In genomic region chr9:137223078-137224040, GRCh38 we compare ENCODE assay signal across 8 cellular contexts. TPM values are rescaled to one million over a fixed set of nuclear protein-coding genes. Genes with fewer than 3 reads are reported as not detected.
A peak's percentile ranks its signal among the peaks of the same experiment; 100 is the strongest.
DNase-seq lines count a peak whose midpoint lies in the region; TF ChIP-seq lines count a peak whose summit lies in the region.

No MANE protein-coding gene starts in this region.

- H4K5ac ChIP-seq in H9 (ENCODE audit: insufficient read length, low read depth, low read length) = no peak overlapping the region

- no peak overlapping the region for H3K23ac ChIP-seq in H9 (ENCODE audit: insufficient read length, low read depth, low read length)

- H3K23me2 ChIP-seq in H9 (ENCODE audit: insufficient read length, low read depth, low read length, poor library complexity, severe bottlenecking) = peaks cover 18% of the 10 kb centered on the region

- H2BK120ac ChIP-seq in H9 (ENCODE audit: low read depth, low read length, poor library complexity, severe bottlenecking) = no peak overlapping the region

- H4K91ac ChIP-seq in H9 (ENCODE audit: insufficient read length, low read depth, low read length) = no peak overlapping the region

- H2BK12ac ChIP-seq in H9 (ENCODE audit: insufficient read length, low read depth, low read length) = no peak overlapping the region

- peak overlapping the region; percentile 75 for H3K4me2 ChIP-seq in H9 (ENCODE audit: insufficient read depth, insufficient read length, low read length)

- peaks cover 2 to 5% of the 10 kb centered on the region in 2 experiments for H3K4me1 Mint-ChIP-seq in H9
- H3K4me1 Mint-ChIP-seq in nephron progenitor cell = peaks cover 10% of the 10 kb centered on the region
- peaks cover 10% of the 10 kb centered on the region for H3K4me1 Mint-ChIP-seq in stimulated activated naive CD8-positive, alpha-beta T cell treated with anti-CD3 and anti-CD28 coated beads, Interleukin-15, Interleukin-2, amounts not matched to agents 100 ng/mL and 50 ng/mL, for 24 hours (ENCODE audit: low read depth)

- H3K36me3 Mint-ChIP-seq in H9 (ENCODE audit: insufficient read depth in 1 of 3, low read depth in 3 of 3) = 0 out of 7 replicates have a peak, but pooled peaks cover 0 to 2% (median 0%) of the 10 kb centered on the region in 3 experiments
- H3K36me3 Mint-ChIP-seq in nephron progenitor cell (ENCODE audit: low read depth) = no peaks in the 10 kb centered on the region
- no peaks in the 10 kb centered on the region for H3K36me3 Mint-ChIP-seq in stimulated activated naive CD8-positive, alpha-beta T cell treated with anti-CD3 and anti-CD28 coated beads, Interleukin-15, Interleukin-2, amounts not matched to agents 100 ng/mL and 50 ng/mL, for 24 hours (ENCODE audit: low read depth)

- H3K9me3 ChIP-seq in ES-I3 (ENCODE audit: control insufficient read depth, insufficient read depth, low read length) = no peaks in the 10 kb centered on the region
- no peaks in the 10 kb centered on the region for H3K9me3 ChIP-seq in H9 (ENCODE audit: control insufficient read depth, low read depth, low read length)

- no peak overlapping the region for H4K8ac ChIP-seq in H9 (replicated peaks; ENCODE audit: insufficient read length, low read depth, low read length)

- H3K27ac Mint-ChIP-seq in H9 = no peak overlapping the region
- no peak overlapping the region for H3K27ac Mint-ChIP-seq in nephron progenitor cell
- H3K27ac Mint-ChIP-seq in stimulated activated naive CD8-positive, alpha-beta T cell treated with anti-CD3 and anti-CD28 coated beads, Interleukin-15, Interleukin-2, amounts not matched to agents 100 ng/mL and 50 ng/mL, for 24 hours = no peak overlapping the region

- no peak overlapping the region for H2BK20ac ChIP-seq in H9 (ENCODE audit: low read depth, low read length, poor library complexity, severe bottlenecking)

- H3K18ac ChIP-seq in H9 (ENCODE audit: insufficient read length, low read depth, low read length) = peak overlapping the region; percentile 69

- WGBS in H9 (ENCODE audit: extremely low coverage, insufficient read length, low lambda C conversion rate) = no CpG with 5 or more reads among the region's 68 CpGs

- H2AFZ ChIP-seq in H9 (ENCODE audit: low read length) = no peak overlapping the region

- no peak overlapping the region for H2BK15ac ChIP-seq in H9 (ENCODE audit: low read depth, low read length)

- H2BK5ac ChIP-seq in H9 (ENCODE audit: insufficient read length, low read length) = no peak overlapping the region

- no peak overlapping the region for H3K27ac ChIP-seq in H9 (ENCODE audit: insufficient read length, low read depth, low read length)

- H3K56ac ChIP-seq in H9 (ENCODE audit: insufficient read length, low read depth, low read length) = no peak overlapping the region

- TF ChIP-seq POLR2A in Raji (IDR thresholded peaks at IDR 0.05; ENCODE audit: insufficient read depth, low read depth, low read length) = peak; percentile 81

- H3K79me2 ChIP-seq in H9 (ENCODE audit: insufficient read depth, low read length) = no peaks in the 10 kb centered on the region

- H3K27me3 Mint-ChIP-seq in H9 (ENCODE audit: low read depth) (no peaks in the 10 kb centered on the region; the same call in 1 of the 2 replicates), nephron progenitor cell (ENCODE audit: low read depth, poor library complexity) (peaks cover 4% of the 10 kb centered on the region)
- H3K27me3 Mint-ChIP-seq in stimulated activated naive CD8-positive, alpha-beta T cell treated with anti-CD3 and anti-CD28 coated beads, Interleukin-15, Interleukin-2, amounts not matched to agents 100 ng/mL and 50 ng/mL, for 24 hours = peaks cover 4% of the 10 kb centered on the region

- H3K4me1 ChIP-seq in ES-I3 (ENCODE audit: insufficient read depth, low read length) = no peaks in the 10 kb centered on the region; the same call in 1 of the 2 replicates
- H3K4me1 ChIP-seq in H9 (ENCODE audit: insufficient read depth, low read length) = no peaks in the 10 kb centered on the region

- DNase-seq in H9 (peak; percentile 97), M059J (ENCODE audit: low read depth) (peak; percentile 98), fibroblast of the conjunctiva (ENCODE audit: low read depth) (peak; percentile 98), nephron progenitor cell (peak; percentile 95)
- peak; percentile 99 for DNase-seq in activated effector memory CD4-positive, alpha-beta T cell treated with anti-CD3 and anti-CD28 coated beads, Interleukin-2, amount 50 U/mL, for 16 hours

- no peaks in the 10 kb centered on the region for H3K9me3 Mint-ChIP-seq in H9
- H3K9me3 Mint-ChIP-seq in nephron progenitor cell = no peaks in the 10 kb centered on the region
- H3K9me3 Mint-ChIP-seq in stimulated activated naive CD8-positive, alpha-beta T cell treated with anti-CD3 and anti-CD28 coated beads, Interleukin-15, Interleukin-2, amounts not matched to agents 100 ng/mL and 50 ng/mL, for 24 hours = no peaks in the 10 kb centered on the region

- H3T11ph ChIP-seq in H9 (ENCODE audit: low read length) = no peak overlapping the region

- no peaks in the 10 kb centered on the region for H3K27me3 ChIP-seq in H9 (ENCODE audit: insufficient read depth, low read length)

- peak overlapping the region; percentile 77 for H3K14ac ChIP-seq in H9 (ENCODE audit: insufficient read depth, low read length)

- TF ChIP-seq CTCF in H9 (conservative IDR thresholded peaks at IDR 0.05) = no peak
- TF ChIP-seq CTCF in nephron progenitor cell (IDR thresholded peaks at IDR 0.05) = no peak

- no peaks in the 10 kb centered on the region for H3K79me1 ChIP-seq in H9 (ENCODE audit: insufficient read depth, low read depth, low read length, poor library complexity, severe bottlenecking)

- H2AK5ac ChIP-seq in H9 (ENCODE audit: insufficient read length, low read length) = no peak overlapping the region

- no peak overlapping the region for H3K4ac ChIP-seq in H9 (ENCODE audit: low read depth, low read length)

- H3K4me3 Mint-ChIP-seq in H9 = peak overlapping the region; percentile 66 to 83
- peak overlapping the region; percentile 75 for H3K4me3 Mint-ChIP-seq in nephron progenitor cell
- peak overlapping the region; percentile 83 for H3K4me3 Mint-ChIP-seq in stimulated activated naive CD8-positive, alpha-beta T cell treated with anti-CD3 and anti-CD28 coated beads, Interleukin-15, Interleukin-2, amounts not matched to agents 100 ng/mL and 50 ng/mL, for 24 hours

- H3K36me3 ChIP-seq in ES-I3 (ENCODE audit: insufficient read depth, low read length) = no peaks in the 10 kb centered on the region

- no peaks in the 10 kb centered on the region for H4K20me1 ChIP-seq in H9 (ENCODE audit: control insufficient read depth, insufficient read depth, insufficient read length)

- peak overlapping the region; percentile 93 for H3K9ac ChIP-seq in ES-I3 (ENCODE audit: low read depth, low read length)
- H3K9ac ChIP-seq in H9 (ENCODE audit: extremely low read depth, insufficient read length, low read length) = peak overlapping the region; percentile 64

RNA-seq across cellular contexts. Expression of gene RNF208, which starts 1.3 kb away (rescaled TPM):
- 7.7 and 8.1 TPM in 2 replicates for total RNA-seq in H9 (2021)
- total RNA-seq in M059J (2014; rRNA removed; shearing (Covaris generic)) = 0.39 TPM in 1 of 2 replicates, not detected in the other

RNA-seq across cellular contexts. Expression of gene CYSRT1, which starts 1.6 kb away (rescaled TPM):
- total RNA-seq in H9 (2021) = 1.0 and 1.9 TPM in 2 replicates
- 0.44 and 1.0 TPM in 2 replicates for total RNA-seq in M059J (2014; rRNA removed; shearing (Covaris generic))

RNA-seq across cellular contexts. Expression of gene RNF224, which starts 3.9 kb away (rescaled TPM):
- total RNA-seq in H9 (2021) = 0.15 and 0.20 TPM in 2 replicates
- total RNA-seq in M059J (2014; rRNA removed; shearing (Covaris generic)) = not detected in 2 replicates

RNA-seq across cellular contexts. Expression of gene SLC34A3, which starts 7.3 kb away (rescaled TPM):
- not detected in 2 replicates for total RNA-seq in H9 (2021)
- total RNA-seq in M059J (2014; rRNA removed; shearing (Covaris generic)) = 0.10 TPM in 1 of 2 replicates, not detected in the other

RNA-seq across cellular contexts. Expression of gene TUBB4B, which starts 17.7 kb away (rescaled TPM):
- total RNA-seq in H9 (2021) = 378 and 386 TPM in 2 replicates
- 273 and 381 TPM in 2 replicates for total RNA-seq in M059J (2014; rRNA removed; shearing (Covaris generic))
